In genomic region chr10:5510281-5511072, GRCh38 we compare ENCODE assay signal across 1 cellular context.
TF ChIP-seq lines count a peak whose summit lies in the region.

No MANE protein-coding gene starts in this region.

TF ChIP-seq in K562, 482 proteins besides CTCF, POLR2A, EP300 and RAD21:
- TF ChIP-seq ADNP (tag; IDR thresholded peaks at IDR 0.05) (peak; percentile 86), GTF3C2 (IDR thresholded peaks at IDR 0.05; ENCODE audit: borderline replicate concordance, extremely low read depth, insufficient read length) (peak; percentile 22), SMARCE1 (IDR thresholded peaks at IDR 0.05) (0 out of 2 replicates have a peak, but pooled peaks have one; percentile 42), FOXA3 (CRISPR knock-in tag; conservative IDR thresholded peaks at IDR 0.05 in 1 of 2, IDR thresholded peaks at IDR 0.05 in 1 of 2) (peak in 1 of 2 experiments; percentile 85; a peak in 2 of 4 replicates), ZBTB2 (IDR thresholded peaks at IDR 0.05) (no peak), CBFA2T3 (IDR thresholded peaks at IDR 0.05) (peak; percentile 50; the same call in 1 of the 2 replicates), L3MBTL2 (IDR thresholded peaks at IDR 0.05) (0 out of 2 replicates have a peak, but pooled peaks have one; percentile 34), TCF3 (CRISPR knock-in tag; IDR thresholded peaks at IDR 0.05) (peak; percentile 51), MEIS2 (IDR thresholded peaks at IDR 0.05; ENCODE audit: partially characterized antibody) (peak; percentile 20), DPF2 (IDR thresholded peaks at IDR 0.05) (peak; percentile 50; the same call in 1 of the 2 replicates), FOXM1 (IDR thresholded peaks at IDR 0.05; ENCODE audit: low read depth) (peak; percentile 51; the same call in 1 of the 2 replicates), FOXM1 (CRISPR knock-in tag; IDR thresholded peaks at IDR 0.05; ENCODE audit: low read depth) (no peak), LEF1 (IDR thresholded peaks at IDR 0.05) (peak; percentile 12; the same call in 1 of the 2 replicates), ATF3 (IDR thresholded peaks at IDR 0.05) (peak; percentile 19; the same call in 1 of the 2 replicates), ATF3 (CRISPR knock-in tag; conservative IDR thresholded peaks at IDR 0.05) (no peak), CLOCK (CRISPR knock-in tag; IDR thresholded peaks at IDR 0.05; ENCODE audit: borderline replicate concordance) (no peak), SOX6 (IDR thresholded peaks at IDR 0.05) (peak; percentile 63; the same call in 1 of the 2 replicates), TEAD4 (IDR thresholded peaks at IDR 0.05; ENCODE audit: low read length) (peak; percentile 47; the same call in 1 of the 2 replicates), TEAD4 (CRISPR knock-in tag; IDR thresholded peaks at IDR 0.05; ENCODE audit: borderline replicate concordance) (no peak), HDAC6 (IDR thresholded peaks at IDR 0.05; ENCODE audit: low read depth, low read length) (no peak), ATF1 (CRISPR knock-in tag; IDR thresholded peaks at IDR 0.05) (no peak), ATF1 (tag; IDR thresholded peaks at IDR 0.05) (no peak), ZFP36 (IDR thresholded peaks at IDR 0.05; ENCODE audit: low read depth, low read length, partially characterized antibody) (no peak), PREB (CRISPR knock-in tag; IDR thresholded peaks at IDR 0.05) (no peak), TAL1 (IDR thresholded peaks at IDR 0.05) (peak; percentile 66), ARID1B (IDR thresholded peaks at IDR 0.05) (peak; percentile 85), SMARCA4 (IDR thresholded peaks at IDR 0.05) (peak; percentile 69), CEBPB (tag; IDR thresholded peaks at IDR 0.05) (peak; percentile 40; the same call in 1 of the 2 replicates), ZNF449 (CRISPR knock-in tag; IDR thresholded peaks at IDR 0.05) (0 out of 2 replicates have a peak, but pooled peaks have one; percentile 7), HMBOX1 (IDR thresholded peaks at IDR 0.05) (peak; percentile 64), STAT5B (CRISPR knock-in tag; IDR thresholded peaks at IDR 0.05) (no peak), FOSL1 (tag; conservative IDR thresholded peaks at IDR 0.05) (peak; percentile 45; the same call in 1 of the 2 replicates)
